23 cellular contexts compared by ENCODE assay signal in the genomic region with DNA sequence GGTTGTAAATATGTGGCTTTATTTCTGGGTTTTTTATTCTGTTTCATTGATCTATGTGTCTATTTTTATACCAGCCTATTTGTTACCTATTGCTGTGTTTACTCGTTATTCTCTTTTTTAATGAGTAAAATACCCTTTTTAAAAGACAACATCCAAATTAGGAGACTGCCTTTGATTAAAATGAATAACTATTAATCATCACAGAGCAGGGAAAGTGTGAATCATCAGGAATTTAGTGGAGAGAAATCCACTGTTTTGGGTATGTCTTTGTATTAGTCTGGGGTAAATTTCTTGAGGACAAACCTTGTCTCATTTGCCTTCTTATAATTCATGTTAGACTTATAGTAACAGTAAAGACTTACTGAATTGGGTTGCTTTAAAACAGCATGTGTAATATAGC. TPM values are rescaled to one million over a fixed set of nuclear protein-coding genes. Genes with fewer than 3 reads are reported as not detected.
DNase-seq lines count a peak whose midpoint lies in the region; ATAC-seq and TF ChIP-seq lines count a peak whose summit lies in the region.
"Had no signal": no experiment of that assay in that cellular context is flagged by ENCODE, and none has a peak within 500 bp of the region (broad histone marks: within the 10 kb centered on the region; RNA-seq: fewer than 3 reads in every experiment).

No MANE protein-coding gene starts in this region.

- H3K9me2 ChIP-seq in MM.1S (replicated peaks; ENCODE audit: insufficient read depth, low read length), result no peaks in the 10 kb centered on the region
- H3K9me2 ChIP-seq: SK-N-SH had no signal

- no peaks in the 10 kb centered on the region for H4K20me1 ChIP-seq in MM.1S (ENCODE audit: insufficient read depth, low read length)

- ATAC-seq in foreskin keratinocyte, result peak; percentile 31
- ATAC-seq: Panc1 had no signal

- TF ChIP-seq CTCF in foreskin keratinocyte (conservative IDR thresholded peaks at IDR 0.05) (no peak), MM.1S (IDR thresholded peaks at IDR 0.05; ENCODE audit: low read length) (no peak)

- H3K27me3 ChIP-seq in foreskin keratinocyte, result no peaks in the 10 kb centered on the region
- no peaks in the 10 kb centered on the region for H3K27me3 ChIP-seq in MM.1S (replicated peaks; ENCODE audit: insufficient read depth, low read length)
- H3K27me3 ChIP-seq: BE2C had no signal

- no peak overlapping the region for H3K27ac ChIP-seq in foreskin keratinocyte
- no peak overlapping the region for H3K27ac ChIP-seq in MM.1S (ENCODE audit: low read length)
- H3K27ac ChIP-seq: KMS-11 had no signal

- no peaks in the 10 kb centered on the region for H3K4me1 ChIP-seq in foreskin keratinocyte
- H3K4me1 ChIP-seq in MM.1S (ENCODE audit: low read length), result no peaks in the 10 kb centered on the region

- H3K36me3 ChIP-seq in MM.1S (replicated peaks; ENCODE audit: insufficient read depth, low read length), result no peaks in the 10 kb centered on the region
- H3K36me3 ChIP-seq: BE2C had no signal

- DNase-seq in EH (ENCODE audit: low read depth) (peak; percentile 19), LHCN-M2 (ENCODE audit: low read depth) (peak; percentile 44), astrocyte of the hippocampus (ENCODE audit: low read depth, low spot score) (peak; percentile 11), foreskin keratinocyte (peak in 1 of 2 donors; percentile 9), medulla oblongata (ENCODE audit: extremely low spot score) (no peak), NCI-H345 treated with DMSO at 0.1 percent for 48 hours (lab: John Stamatoyannopoulos, UW; ENCODE audit: unreplicated experiment) (no peak), MM.1S (no peak)
- no peak for DNase-seq in activated CD8-positive, alpha-beta memory T cell treated with anti-CD3 and anti-CD28 coated beads, Interleukin-2, amount 50 U/mL, for 4 hours
- DNase-seq: 8988T; ACHN; BE2C; Calu3; CD8-positive, alpha-beta memory T cell; H7; HFFc6; NCI-H1092 treated with DMSO at 0.1 percent for 48 hours; NCI-H1436; NCI-H2171 treated with DMSO at 0.1 percent for 48 hours; NCI-H446; SK-N-SH; SW 1271 had no signal

- H3K4me3 ChIP-seq in MM.1S (ENCODE audit: low read length), result no peak overlapping the region

- no peaks in the 10 kb centered on the region for H3K9me3 ChIP-seq in MM.1S (replicated peaks; ENCODE audit: insufficient read depth, low read length)
- H3K9me3 ChIP-seq: BE2C, SK-N-SH had no signal

- no peaks in the 10 kb centered on the region for H3F3A ChIP-seq in MM.1S (ENCODE audit: insufficient read depth, low read length)

- H3K79me2 ChIP-seq in MM.1S (ENCODE audit: low read length), result no peaks in the 10 kb centered on the region

- no peak overlapping the region for H3K4me2 ChIP-seq in MM.1S (ENCODE audit: low read depth, low read length)
- H3K4me2 ChIP-seq: KMS-11, SK-N-SH had no signal

- no peak overlapping the region for H3K9ac ChIP-seq in MM.1S (ENCODE audit: low read length)
- H3K9ac ChIP-seq: KMS-11, SK-N-SH had no signal

- H2AFZ ChIP-seq in MM.1S (ENCODE audit: low read length), result no peak overlapping the region

RNA-seq across cellular contexts. Expression of gene DISC1, which starts 12.1 kb away (rescaled TPM):
- 5.8 and 8.3 TPM in 2 replicates for total RNA-seq in LHCN-M2 (2014; rRNA removed)
- polyA plus RNA-seq in LHCN-M2 (2012), result 2.2 TPM
- total RNA-seq in foreskin keratinocyte, result 0.60 and 1.1 TPM in 2 replicates
- 0.10 and 0.20 TPM in 2 replicates for polyA plus RNA-seq in foreskin keratinocyte

Comparison
In these comparisons a context has a peak if more than half of its experiments do, and no peak if none do; other contexts are left out.
1. DNase-seq: peak in EH (single experiment), LHCN-M2 (single experiment) and astrocyte of the hippocampus (single experiment); none in medulla oblongata (single experiment), activated CD8-positive, alpha-beta memory T cell treated with anti-CD3 and anti-CD28 coated beads, Interleukin-2, amount 50 U/mL, for 4 hours (single experiment), NCI-H345 treated with DMSO at 0.1 percent for 48 hours (single experiment) and MM.1S (single experiment).